In the genomic region with DNA sequence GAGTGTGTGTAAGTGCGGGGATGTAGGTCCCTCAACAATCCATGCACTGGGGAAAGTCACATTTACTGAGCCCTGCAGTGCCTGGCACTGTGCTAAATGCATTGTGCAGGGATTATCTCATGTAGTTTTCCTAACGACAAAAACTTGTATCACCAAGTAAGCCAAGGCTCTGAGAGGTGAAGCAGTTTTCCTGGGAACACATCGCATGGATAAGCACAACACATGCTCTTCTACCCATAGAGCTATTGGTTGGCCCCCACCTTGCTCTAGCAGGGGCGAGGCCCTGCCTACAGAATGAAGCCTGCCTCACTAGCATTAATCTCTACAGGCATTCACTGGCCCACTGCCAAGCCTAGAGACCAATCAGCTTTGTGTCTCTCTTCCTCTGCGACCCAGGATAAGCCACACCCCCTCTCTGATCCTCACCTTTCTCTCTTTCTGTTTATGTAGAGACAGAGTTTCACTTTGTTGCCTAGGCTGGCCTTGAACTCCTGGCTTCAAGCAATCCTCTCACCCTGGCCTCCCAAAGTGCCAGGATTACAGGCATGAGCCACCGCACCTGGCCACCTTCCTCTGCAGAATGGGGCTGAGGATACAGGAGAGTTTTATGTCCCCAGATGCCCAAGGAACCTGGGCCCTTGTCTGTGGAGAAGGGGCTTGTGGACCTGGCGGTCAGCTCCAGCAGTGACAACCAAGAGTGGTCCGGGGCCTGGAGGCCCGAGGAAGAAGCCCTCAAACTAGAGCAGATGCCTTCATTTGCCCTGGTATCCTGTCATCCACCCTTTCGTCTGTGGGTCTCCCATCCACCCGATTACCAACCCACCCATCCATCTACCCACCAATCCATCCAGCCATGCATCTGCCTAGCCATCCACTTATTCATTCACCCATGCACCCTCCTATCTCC, we compare ENCODE assay signal across 8 cellular contexts. TPM values are rescaled to one million over a fixed set of nuclear protein-coding genes. Genes with fewer than 3 reads are reported as not detected.
A peak's percentile ranks its signal among the peaks of the same experiment; 100 is the strongest.
DNase-seq lines count a peak whose midpoint lies in the region; ATAC-seq and TF ChIP-seq lines count a peak whose summit lies in the region.

No MANE protein-coding gene starts in this region.

- peak; percentile 75 for ATAC-seq in activated CD8-positive, alpha-beta T cell treated with anti-CD3 and anti-CD28 coated beads for 36 hours
- no peak for ATAC-seq in GM21737 (IDR thresholded peaks at IDR 0.05; ENCODE audit: unreplicated experiment)

- H3K4me1 Mint-ChIP-seq in MCF 10A (ENCODE audit: insufficient read depth, unreplicated experiment): peaks cover 4% of the 10 kb centered on the region
- H3K4me1 Mint-ChIP-seq in activated CD8-positive, alpha-beta T cell treated with anti-CD3 and anti-CD28 coated beads for 36 hours (ENCODE audit: low read depth): peaks cover 8% of the 10 kb centered on the region

- H3K27ac Mint-ChIP-seq in MCF 10A (ENCODE audit: low read depth, unreplicated experiment): no peak overlapping the region
- H3K27ac Mint-ChIP-seq in activated CD8-positive, alpha-beta T cell treated with anti-CD3 and anti-CD28 coated beads for 36 hours: no peak overlapping the region

- H3K9me3 Mint-ChIP-seq in MCF 10A (ENCODE audit: unreplicated experiment): no peaks in the 10 kb centered on the region
- H3K9me3 Mint-ChIP-seq in activated CD8-positive, alpha-beta T cell treated with anti-CD3 and anti-CD28 coated beads for 36 hours: no peaks in the 10 kb centered on the region

- no peaks in the 10 kb centered on the region for H3K9me3 ChIP-seq in breast epithelium
- no peaks in the 10 kb centered on the region for H3K9me3 ChIP-seq in vagina

- no peaks in the 10 kb centered on the region for H3K36me3 Mint-ChIP-seq in MCF 10A (ENCODE audit: insufficient read depth, unreplicated experiment)
- no peaks in the 10 kb centered on the region for H3K36me3 Mint-ChIP-seq in activated CD8-positive, alpha-beta T cell treated with anti-CD3 and anti-CD28 coated beads for 36 hours (ENCODE audit: low read depth)

- no peak overlapping the region for H3K4me3 Mint-ChIP-seq in MCF 10A (ENCODE audit: unreplicated experiment)
- H3K4me3 Mint-ChIP-seq in activated CD8-positive, alpha-beta T cell treated with anti-CD3 and anti-CD28 coated beads for 36 hours: no peak overlapping the region

- no TSS peak for BruUV-seq in MCF 10A (replicated peaks; lab: Mats Ljungman, UMichigan)

- H3K27me3 ChIP-seq in breast epithelium (no peaks in the 10 kb centered on the region), vagina (no peaks in the 10 kb centered on the region)

- H3K27ac ChIP-seq in breast epithelium: peak overlapping the region in 1 of 2 donors; percentile 32
- H3K27ac ChIP-seq in vagina: peak overlapping the region; percentile 91

- CTCF ChIA-PET in MCF 10A (lab: Yijun Ruan, JAX): interaction anchor here (1.2 to 5.1 kb wide), 4 partner anchors 11 to 65 kb away, joined by 3 to 30 read pairs (median 4); a partner anchor contains a TSS
- CTCF ChIA-PET in activated CD8-positive, alpha-beta T cell treated with anti-CD3 and anti-CD28 coated beads for 36 hours (lab: Charles Lee): interaction anchor here (1.1 to 1.4 kb wide), 3 partner anchors 9 to 75 kb away, joined by 3 to 5 read pairs (median 5); a partner anchor contains a TSS

- POLR2A ChIA-PET in MCF 10A (lab: Yijun Ruan, JAX): interaction anchor here (0.6 to 1.2 kb wide), 4 partner anchors 22 to 341 kb away, joined by 3 read pairs; no protein-coding TSS in a partner anchor
- POLR2A ChIA-PET in activated CD8-positive, alpha-beta T cell treated with anti-CD3 and anti-CD28 coated beads for 36 hours (lab: Charles Lee): interaction anchor here (1.7 kb wide), 1 partner anchor 9 kb away, joined by 4 read pairs; no protein-coding TSS in a partner anchor

- intact Hi-C loops in MCF 10A (cut with micrococcal nuclease) (no loop called here), breast epithelium (cut with DNase I; ENCODE audit: low total_unique reads) (no loop called here), vagina (cut with DNase I) (no loop called here)
- intact Hi-C loops in activated CD8-positive, alpha-beta T cell treated with anti-CD3 and anti-CD28 coated beads for 36 hours (cut with micrococcal nuclease): no loop called here

- TF ChIP-seq POLR2A in breast epithelium (IDR thresholded peaks at IDR 0.05): no peak
- TF ChIP-seq POLR2A in vagina (IDR thresholded peaks at IDR 0.05): no peak

- H3K4me3 ChIP-seq in breast epithelium: no peak overlapping the region
- H3K4me3 ChIP-seq in vagina: no peak overlapping the region

- H3K4me1 ChIP-seq in breast epithelium (no peaks in the 10 kb centered on the region), vagina (peaks cover 24% of the 10 kb centered on the region)

- TF ChIP-seq CTCF in MCF 10A (IDR thresholded peaks at IDR 0.05; ENCODE audit: unreplicated experiment) (no peak), breast epithelium (IDR thresholded peaks at IDR 0.05) (no peak), vagina (IDR thresholded peaks at IDR 0.05) (no peak)
- no peak for TF ChIP-seq CTCF in activated CD8-positive, alpha-beta T cell treated with anti-CD3 and anti-CD28 coated beads for 36 hours (IDR thresholded peaks at IDR 0.05)

- no peaks in the 10 kb centered on the region for H3K36me3 ChIP-seq in breast epithelium
- H3K36me3 ChIP-seq in vagina: no peaks in the 10 kb centered on the region

- peak; percentile 61 for DNase-seq in MCF 10A (ENCODE audit: unreplicated experiment)
- no peak for DNase-seq in breast epithelium (ENCODE audit: low spot score in 2 of 2)
- DNase-seq in activated CD8-positive, alpha-beta T cell treated with anti-CD3 and anti-CD28 coated beads for 36 hours: peak; percentile 74
- DNase-seq in kidney tubule cell (ENCODE audit: low spot score): peak; percentile 65
- no peak for DNase-seq in vagina (ENCODE audit: extremely low spot score in 2 of 2)
- no peak for DNase-seq in activated gamma-delta T cell (lab: John Stamatoyannopoulos, UW)
- no peak for DNase-seq in HK-2 (ENCODE audit: unreplicated experiment)

- no peaks in the 10 kb centered on the region for H3K27me3 Mint-ChIP-seq in MCF 10A (ENCODE audit: insufficient read depth, unreplicated experiment)
- no peaks in the 10 kb centered on the region for H3K27me3 Mint-ChIP-seq in activated CD8-positive, alpha-beta T cell treated with anti-CD3 and anti-CD28 coated beads for 36 hours

RNA-seq across cellular contexts. Expression of a gene that starts 12.8 kb away (rescaled TPM):
- total RNA-seq in MCF 10A (2022) (0.25 TPM in 1 of 2 replicates, not detected in the other), breast epithelium (not detected), vagina (0.25 TPM)
- total RNA-seq in activated CD8-positive, alpha-beta T cell treated with anti-CD3 and anti-CD28 coated beads for 36 hours: not detected

RNA-seq across cellular contexts. Expression of a gene that starts 19.4 kb away (rescaled TPM):
- total RNA-seq in MCF 10A (2022): 0.29 TPM in 1 of 2 replicates, not detected in the other
- 10 to 100 TPM in 1 of 3 donors, 1 to 10 TPM in 2; 7.7 to 11.1 (median 8.0) TPM for total RNA-seq in breast epithelium
- total RNA-seq in activated CD8-positive, alpha-beta T cell treated with anti-CD3 and anti-CD28 coated beads for 36 hours: 1 to 10 TPM in 1 of 2 experiments, under 1 TPM in 1; 0.61 to 1.1 TPM
- total RNA-seq in vagina: 49.1 TPM

RNA-seq across cellular contexts. Expression of a gene that starts 25.6 kb away (rescaled TPM):
- 21.5 and 22.8 TPM in 2 replicates for total RNA-seq in MCF 10A (2022)
- total RNA-seq in breast epithelium: 10 to 100 TPM in 1 of 3 donors, 1 to 10 TPM in 2; 8.8 to 18.6 (median 9.4) TPM
- total RNA-seq in activated CD8-positive, alpha-beta T cell treated with anti-CD3 and anti-CD28 coated beads for 36 hours: 10 to 100 TPM; 31.2 to 38.1 TPM
- 14.0 TPM for total RNA-seq in vagina

RNA-seq across cellular contexts. Expression of a gene that starts 28.3 kb away (rescaled TPM):
- 133 and 159 TPM in 2 replicates for total RNA-seq in MCF 10A (2022)
- 10 to 100 TPM; 45.7 to 77.3 (median 65.4) TPM for total RNA-seq in breast epithelium
- 100 to 1,000 TPM; 150 to 162 TPM for total RNA-seq in activated CD8-positive, alpha-beta T cell treated with anti-CD3 and anti-CD28 coated beads for 36 hours
- 105 TPM for total RNA-seq in vagina

RNA-seq across cellular contexts. Expression of a gene that starts 29.4 kb away (rescaled TPM):
- total RNA-seq in MCF 10A (2022) (65.7 and 68.7 TPM in 2 replicates), breast epithelium (10 to 100 TPM; 25.9 to 33.1 (median 31.9) TPM), vagina (55.7 TPM)
- total RNA-seq in activated CD8-positive, alpha-beta T cell treated with anti-CD3 and anti-CD28 coated beads for 36 hours: 10 to 100 TPM; 24.7 to 24.9 TPM

Comparison
In these comparisons a context has a peak if more than half of its experiments do, and no peak if none do; other contexts are left out.
1. DNase-seq: peak in MCF 10A (single experiment), activated CD8-positive, alpha-beta T cell treated with anti-CD3 and anti-CD28 coated beads for 36 hours (single experiment) and kidney tubule cell (single experiment); none in breast epithelium (0 of 2), vagina (0 of 2), activated gamma-delta T cell (single experiment) and HK-2 (single experiment).